Comparison of ENCODE assay signal across 20 cellular contexts in genomic region chr5:13662646-13663045, GRCh38.
DNase-seq lines count a peak whose midpoint lies in the region; ATAC-seq and TF ChIP-seq lines count a peak whose summit lies in the region.
"Had no signal": no experiment of that assay in that cellular context is flagged by ENCODE, and none has a peak within 500 bp of the region (broad histone marks: within the 10 kb centered on the region; RNA-seq: fewer than 3 reads in every experiment).

No MANE protein-coding gene starts in this region.

- H3K4me3 Mint-ChIP-seq in activated T-cell treated with anti-CD3 and anti-CD28 coated beads, Interleukin-2, amount 50 U/mL, for 24 hours, result no peak overlapping the region
- no peak overlapping the region for H3K4me3 Mint-ChIP-seq in type B pancreatic cell
- H3K4me3 Mint-ChIP-seq: CD8-positive, alpha-beta memory T cell; T-cell had no signal

- H3K4me3 ChIP-seq in GM23248 (no peak overlapping the region), epithelial cell of esophagus (ENCODE audit: low read length) (no peak overlapping the region), skeletal muscle cell (ENCODE audit: low read depth, low read length) (no peak overlapping the region)
- H3K4me3 ChIP-seq: BLaER1 treated with 17β-estradiol and CSF1 and Interleukin-3, amounts not matched to agents 10 nM and 100 nM had no signal

- DNase-seq in GM23248, result peak; percentile 29
- DNase-seq in NCI-H460 (ENCODE audit: extremely low read depth, low read depth), result peak; percentile 3
- peak; percentile 35 for DNase-seq in epithelial cell of esophagus (ENCODE audit: low read depth)
- DNase-seq in skeletal muscle cell (ENCODE audit: low read depth), result peak; percentile 18
- no peak for DNase-seq in hypothalamus (lab: John Stamatoyannopoulos, UW)
- no peak for DNase-seq in activated T-cell treated with anti-CD3 and anti-CD28 coated beads, Interleukin-2, amount 50 U/mL, for 24 hours
- DNase-seq in type B pancreatic cell (ENCODE audit: extremely low spot score, unreplicated experiment), result no peak
- DNase-seq: CD8-positive, alpha-beta memory T cell; DMS53; NCI-H1092; NCI-H1436 treated with DMSO at 0.1 percent for 48 hours; NCI-H2029; NCI-H2171; NCI-H446; SHP77 treated with DMSO at 0.1 percent for 48 hours; SK-N-SH; T-cell had no signal

- no peak overlapping the region for H3K27ac ChIP-seq in GM23248
- H3K27ac ChIP-seq: KMS-11 had no signal

- peaks cover 24% of the 10 kb centered on the region for H3K4me1 ChIP-seq in GM23248 (ENCODE audit: insufficient read depth)

- no peaks in the 10 kb centered on the region for H3K4me1 Mint-ChIP-seq in activated T-cell treated with anti-CD3 and anti-CD28 coated beads, Interleukin-2, amount 50 U/mL, for 24 hours (ENCODE audit: low read depth)
- no peaks in the 10 kb centered on the region for H3K4me1 Mint-ChIP-seq in type B pancreatic cell (ENCODE audit: unreplicated experiment)
- H3K4me1 Mint-ChIP-seq: CD8-positive, alpha-beta memory T cell; T-cell had no signal

- ATAC-seq in HG02973 (IDR thresholded peaks at IDR 0.05; ENCODE audit: unreplicated experiment), result no peak
- ATAC-seq: T-cell had no signal

- no peaks in the 10 kb centered on the region for H3K27me3 Mint-ChIP-seq in activated T-cell treated with anti-CD3 and anti-CD28 coated beads, Interleukin-2, amount 50 U/mL, for 24 hours
- H3K27me3 Mint-ChIP-seq in type B pancreatic cell, result no peaks in the 10 kb centered on the region
- H3K27me3 Mint-ChIP-seq: CD8-positive, alpha-beta memory T cell; T-cell had no signal

- no peaks in the 10 kb centered on the region for H3K79me2 ChIP-seq in GM23248 (ENCODE audit: insufficient read depth)

- H4K20me1 ChIP-seq in GM23248 (ENCODE audit: insufficient read depth), result no peaks in the 10 kb centered on the region
- H4K20me1 ChIP-seq: BLaER1 treated with 17β-estradiol and CSF1 and Interleukin-3, amounts not matched to agents 10 nM and 100 nM had no signal

- no peak overlapping the region for H3K9ac ChIP-seq in GM23248
- H3K9ac ChIP-seq: BLaER1 treated with 17β-estradiol and CSF1 and Interleukin-3, amounts not matched to agents 10 nM and 100 nM; KMS-11; SK-N-SH had no signal

- no peaks in the 10 kb centered on the region for H3K36me3 Mint-ChIP-seq in activated T-cell treated with anti-CD3 and anti-CD28 coated beads, Interleukin-2, amount 50 U/mL, for 24 hours (ENCODE audit: low read depth)
- no peaks in the 10 kb centered on the region for H3K36me3 Mint-ChIP-seq in type B pancreatic cell
- H3K36me3 Mint-ChIP-seq: CD8-positive, alpha-beta memory T cell; T-cell had no signal

- in situ Hi-C loops in GM23248 (cut with MboI), result no loop called here

- no peak overlapping the region for H3K4me2 ChIP-seq in GM23248 (ENCODE audit: unreplicated experiment)
- H3K4me2 ChIP-seq: KMS-11, SK-N-SH had no signal

- no peaks in the 10 kb centered on the region for H3K9me3 ChIP-seq in GM23248 (ENCODE audit: low read depth)
- H3K9me3 ChIP-seq: BLaER1 treated with 17β-estradiol and CSF1 and Interleukin-3, amounts not matched to agents 10 nM and 100 nM; SK-N-SH had no signal

- no peak overlapping the region for H3K27ac Mint-ChIP-seq in activated T-cell treated with anti-CD3 and anti-CD28 coated beads, Interleukin-2, amount 50 U/mL, for 24 hours
- no peak overlapping the region for H3K27ac Mint-ChIP-seq in type B pancreatic cell
- H3K27ac Mint-ChIP-seq: CD8-positive, alpha-beta memory T cell; T-cell had no signal

- no peaks in the 10 kb centered on the region for H3K27me3 ChIP-seq in GM23248 (replicated peaks; ENCODE audit: insufficient read depth)
- H3K27me3 ChIP-seq: BLaER1 treated with 17β-estradiol and CSF1 and Interleukin-3, amounts not matched to agents 10 nM and 100 nM had no signal

- no peak for TF ChIP-seq CTCF in epithelial cell of esophagus (IDR thresholded peaks at IDR 0.05; ENCODE audit: insufficient read depth, low read depth, low read length, missing control alignments)
- no peak for TF ChIP-seq CTCF in type B pancreatic cell (conservative IDR thresholded peaks at IDR 0.05)

- H3K9me2 ChIP-seq in GM23248 (ENCODE audit: insufficient read depth), result no peaks in the 10 kb centered on the region
- H3K9me2 ChIP-seq: SK-N-SH had no signal

- no peaks in the 10 kb centered on the region for H3K36me3 ChIP-seq in GM23248 (ENCODE audit: low read depth)
- H3K36me3 ChIP-seq: BLaER1 treated with 17β-estradiol and CSF1 and Interleukin-3, amounts not matched to agents 10 nM and 100 nM had no signal

- H3K9me3 Mint-ChIP-seq in activated T-cell treated with anti-CD3 and anti-CD28 coated beads, Interleukin-2, amount 50 U/mL, for 24 hours, result peaks cover 2% of the 10 kb centered on the region
- no peaks in the 10 kb centered on the region for H3K9me3 Mint-ChIP-seq in type B pancreatic cell

- peaks cover 22% of the 10 kb centered on the region; the same call in 1 of the 2 replicates for H3F3A ChIP-seq in GM23248 (ENCODE audit: insufficient read depth)

- H2AFZ ChIP-seq in GM23248, result no peak overlapping the region

Comparison
In these comparisons a context has a peak if more than half of its experiments do, and no peak if none do; other contexts are left out.
1. DNase-seq: peak in GM23248 (single experiment), NCI-H460 (single experiment), epithelial cell of esophagus (single experiment) and skeletal muscle cell (single experiment); none in hypothalamus (0 of 51), activated T-cell treated with anti-CD3 and anti-CD28 coated beads, Interleukin-2, amount 50 U/mL, for 24 hours (single experiment) and type B pancreatic cell (single experiment).